In the genomic region with DNA sequence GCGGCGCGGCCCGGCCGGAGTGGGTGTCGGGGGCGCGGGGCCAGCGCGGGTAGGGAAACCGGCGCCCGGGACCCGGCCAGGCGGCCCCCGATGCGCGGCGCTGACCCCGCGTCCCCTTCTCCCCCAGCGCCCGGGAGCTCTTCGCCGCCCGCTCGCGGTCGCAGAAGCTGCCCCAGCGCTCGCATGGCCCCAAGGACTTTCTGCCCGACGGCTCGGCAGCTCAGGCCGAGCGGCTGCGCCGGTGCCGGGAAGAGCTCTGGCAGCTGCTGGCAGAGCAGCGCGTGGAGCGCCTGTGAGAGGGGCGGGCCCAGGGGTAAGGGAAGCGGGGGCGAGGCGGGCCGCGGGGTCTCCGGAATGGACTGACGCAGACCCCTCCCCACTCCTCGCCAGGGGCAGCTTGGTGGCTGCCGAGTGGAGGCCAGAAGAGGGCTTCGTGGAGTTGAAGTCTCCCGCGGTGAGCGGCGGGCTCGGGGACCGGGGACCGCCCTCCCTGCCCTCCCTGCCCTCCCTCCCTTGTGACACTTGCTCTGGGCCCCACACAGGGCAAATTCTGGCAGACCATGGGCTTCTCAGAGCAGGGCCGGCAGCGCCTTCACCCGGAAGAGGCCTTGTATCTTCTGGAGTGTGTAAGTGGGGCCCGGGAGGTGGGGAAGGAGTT, we compare ENCODE assay signal across 8 cellular contexts. TPM values are rescaled to one million over a fixed set of nuclear protein-coding genes. Genes with fewer than 3 reads are reported as not detected.
DNase-seq lines count a peak whose midpoint lies in the region; ATAC-seq and TF ChIP-seq lines count a peak whose summit lies in the region.

No MANE protein-coding gene starts in this region.

- no peaks in the 10 kb centered on the region for H3K9me3 Mint-ChIP-seq in progenitor cell of endocrine pancreas (ENCODE audit: low read depth)

- H3K27ac ChIP-seq in KOPT-K1 (ENCODE audit: low read depth, low read length, poor library complexity, severe bottlenecking), result peak overlapping the region; percentile 76

- H3K4me3 ChIP-seq in fibroblast of villous mesenchyme (ENCODE audit: low read depth, low read length), result peak overlapping the region; percentile 82

- no peaks in the 10 kb centered on the region for H3K27me3 Mint-ChIP-seq in progenitor cell of endocrine pancreas

- peak; percentile 18 for ATAC-seq in GM21576 (IDR thresholded peaks at IDR 0.05; ENCODE audit: unreplicated experiment)

- TF ChIP-seq CTCF in fibroblast of villous mesenchyme (IDR thresholded peaks at IDR 0.05; ENCODE audit: insufficient read depth, low read depth, low read length) (no peak), progenitor cell of endocrine pancreas (IDR thresholded peaks at IDR 0.05; ENCODE audit: unreplicated experiment) (no peak)

- H3K27ac Mint-ChIP-seq in progenitor cell of endocrine pancreas, result peak overlapping the region; percentile 91

- peaks cover 44% of the 10 kb centered on the region for H3K36me3 ChIP-seq in KOPT-K1 (ENCODE audit: insufficient read depth, low read length)

- peak overlapping the region; percentile 83 for H3K4me3 Mint-ChIP-seq in progenitor cell of endocrine pancreas (ENCODE audit: low read depth)

- H3K36me3 Mint-ChIP-seq in progenitor cell of endocrine pancreas (ENCODE audit: insufficient read depth), result peaks cover 12% of the 10 kb centered on the region

- intact Hi-C loops in posterior vena cava (cut with DNase I), result loop anchor here in 1 of 2 donors (5.0 kb wide), 1 partner anchor 71 kb away; the partner anchor contains the start of gene MYO15B

- H3K9me3 ChIP-seq in KOPT-K1 (ENCODE audit: insufficient read depth, low read length, poor library complexity, severe bottlenecking), result no peaks in the 10 kb centered on the region

- peaks cover 26% of the 10 kb centered on the region for H3K4me1 Mint-ChIP-seq in progenitor cell of endocrine pancreas (ENCODE audit: low read depth)

- peak; percentile 35 for DNase-seq in ELF-1 (ENCODE audit: low read depth, low spot score)
- DNase-seq in activated CD8-positive, alpha-beta memory T cell treated with anti-CD3 and anti-CD28 coated beads, Interleukin-2, amount 50 U/mL, for 4 hours, result peak; percentile 40
- no peak for DNase-seq in fibroblast of villous mesenchyme (ENCODE audit: low read depth)
- peak; percentile 53 for DNase-seq in progenitor cell of endocrine pancreas (ENCODE audit: low spot score, unreplicated experiment)
- DNase-seq in NCI-H2107 (lab: John Stamatoyannopoulos, UW), result no peak
- no peak for DNase-seq in posterior vena cava (ENCODE audit: low spot score)

RNA-seq across cellular contexts. Expression of gene TSEN54, which starts 0.4 kb away (rescaled TPM):
- 11.3 and 12.1 TPM in 2 replicates for total RNA-seq in fibroblast of villous mesenchyme
- 56.0 and 56.4 TPM in 2 replicates for total RNA-seq in progenitor cell of endocrine pancreas
- 10 to 100 TPM in 1 of 2 donors, 1 to 10 TPM in 1; 8.8 to 15.2 TPM for total RNA-seq in posterior vena cava

RNA-seq across cellular contexts. Expression of gene CASKIN2, which starts 1.4 kb away (rescaled TPM):
- total RNA-seq in fibroblast of villous mesenchyme (7.4 and 9.5 TPM in 2 replicates), progenitor cell of endocrine pancreas (47.6 and 50.6 TPM in 2 replicates), posterior vena cava (10 to 100 TPM; 51.1 to 57.6 TPM)

RNA-seq across cellular contexts. Expression of gene LLGL2, which starts 8.7 kb away (rescaled TPM):
- 0.32 and 2.2 TPM in 2 replicates for total RNA-seq in fibroblast of villous mesenchyme
- total RNA-seq in progenitor cell of endocrine pancreas, result 232 and 235 TPM in 2 replicates
- 1 to 10 TPM; 6.4 to 6.8 TPM for total RNA-seq in posterior vena cava

Comparison
In these comparisons a context has a peak if more than half of its experiments do, and no peak if none do; other contexts are left out.
1. DNase-seq: peak in ELF-1 (single experiment), activated CD8-positive, alpha-beta memory T cell treated with anti-CD3 and anti-CD28 coated beads, Interleukin-2, amount 50 U/mL, for 4 hours (single experiment) and progenitor cell of endocrine pancreas (single experiment); none in fibroblast of villous mesenchyme (single experiment), NCI-H2107 (single experiment) and posterior vena cava (single experiment).
2. RNA of gene LLGL2, which starts 8.7 kb away (total RNA-seq): 232 to 235 TPM in progenitor cell of endocrine pancreas; 6.4 to 6.8 TPM in posterior vena cava and 0.32 to 2.2 TPM in fibroblast of villous mesenchyme; every median in the first group is over 10 times any median in the second.